Comparison of ENCODE assay signal across 23 cellular contexts in the genomic region with DNA sequence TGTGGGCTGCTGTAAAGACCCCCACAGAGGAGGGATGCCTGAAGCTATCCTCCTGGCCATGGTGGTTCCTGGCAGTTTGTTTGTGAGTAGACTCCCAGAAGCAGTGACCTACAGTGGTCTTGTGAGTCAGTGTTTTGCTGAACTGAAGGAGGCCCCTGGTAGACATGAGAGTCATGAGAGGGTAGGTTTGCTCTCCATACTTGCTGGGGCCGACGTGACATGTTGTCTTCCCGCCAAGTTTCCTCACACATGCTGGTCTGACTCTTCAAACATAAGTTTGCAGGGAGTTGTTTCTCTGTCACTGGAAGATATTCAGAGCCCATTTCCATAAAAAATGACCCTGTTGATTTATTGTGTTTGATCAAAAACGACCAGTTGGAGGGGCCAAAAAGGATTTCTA.
"Had no signal": no experiment of that assay in that cellular context is flagged by ENCODE, and none has a peak within 500 bp of the region (broad histone marks: within the 10 kb centered on the region; RNA-seq: fewer than 3 reads in every experiment).

No MANE protein-coding gene starts in this region.

- H3K27me3 Mint-ChIP-seq: dendritic cell treated with granulocyte-macrophage colony-stimulating factor and Interleukin-4, amounts not matched to agents 40 ng/mL and 50 ng/mL, for 4 days had no signal

- DNase-seq: effector memory CD8-positive, alpha-beta T cell; esophagus squamous epithelium; heart left ventricle; hippocampal formation; mammary epithelial cell; natural killer cell; occipital lobe; posterior cingulate gyrus; right cardiac atrium; stimulated activated CD4-positive, alpha-beta T cell treated with anti-CD3 and anti-CD28 coated beads, Interleukin-2, amount 100 ng/mL, for 48 hours; stimulated activated CD8-positive, alpha-beta memory T cell treated with anti-CD3 and anti-CD28 coated beads, Interleukin-4, amount 100 ng/mL, for 48 hours; stimulated activated naive CD8-positive, alpha-beta T cell treated with anti-CD3 and anti-CD28 coated beads, Interleukin-15, Interleukin-2, amounts not matched to agents 100 U/mL and 50 U/mL, for 24 hours; thyroid gland; upper lobe of right lung had no signal

- FAIRE-seq: colon, frontal cortex, islet of Langerhans had no signal

- H3K36me3 ChIP-seq: cardiac muscle cell, esophagus squamous epithelium, heart left ventricle, suprapubic skin, thyroid gland, upper lobe of right lung had no signal

- H3K4me3 ChIP-seq: cardiac muscle cell, esophagus squamous epithelium, heart left ventricle, smooth muscle cell, suprapubic skin, thyroid gland, upper lobe of right lung had no signal

- H3K27ac Mint-ChIP-seq: dendritic cell treated with granulocyte-macrophage colony-stimulating factor and Interleukin-4, amounts not matched to agents 40 ng/mL and 50 ng/mL, for 4 days; effector memory CD8-positive, alpha-beta T cell; mesothelial cell of epicardium; natural killer cell; stimulated activated effector memory CD8-positive, alpha-beta T cell treated with anti-CD3 and anti-CD28 coated beads, Interleukin-12 subunit alpha, Interleukin-12 subunit beta, amount 100 ng/mL, for 72 hours had no signal

- H3K27me3 ChIP-seq: cardiac muscle cell, esophagus squamous epithelium, suprapubic skin, thyroid gland, upper lobe of right lung had no signal

- H3K4me2 ChIP-seq: smooth muscle cell had no signal

- H3K36me3 Mint-ChIP-seq: mesothelial cell of epicardium; natural killer cell; stimulated activated effector memory CD8-positive, alpha-beta T cell treated with anti-CD3 and anti-CD28 coated beads, Interleukin-12 subunit alpha, Interleukin-12 subunit beta, amount 100 ng/mL, for 72 hours had no signal

- H3K9me3 Mint-ChIP-seq: dendritic cell treated with granulocyte-macrophage colony-stimulating factor and Interleukin-4, amounts not matched to agents 40 ng/mL and 50 ng/mL, for 4 days; effector memory CD8-positive, alpha-beta T cell; mesothelial cell of epicardium; natural killer cell; stimulated activated effector memory CD8-positive, alpha-beta T cell treated with anti-CD3 and anti-CD28 coated beads, Interleukin-12 subunit alpha, Interleukin-12 subunit beta, amount 100 ng/mL, for 72 hours had no signal

- H3K9me3 ChIP-seq: esophagus squamous epithelium, heart left ventricle, suprapubic skin, thyroid gland, upper lobe of right lung had no signal

- H3K27ac ChIP-seq: cardiac muscle cell, esophagus squamous epithelium, heart left ventricle, suprapubic skin, thyroid gland, upper lobe of right lung had no signal

- H3K4me3 Mint-ChIP-seq: dendritic cell treated with granulocyte-macrophage colony-stimulating factor and Interleukin-4, amounts not matched to agents 40 ng/mL and 50 ng/mL, for 4 days; effector memory CD8-positive, alpha-beta T cell; mesothelial cell of epicardium; natural killer cell; stimulated activated effector memory CD8-positive, alpha-beta T cell treated with anti-CD3 and anti-CD28 coated beads, Interleukin-12 subunit alpha, Interleukin-12 subunit beta, amount 100 ng/mL, for 72 hours had no signal

- H3K4me1 Mint-ChIP-seq: natural killer cell; stimulated activated effector memory CD8-positive, alpha-beta T cell treated with anti-CD3 and anti-CD28 coated beads, Interleukin-12 subunit alpha, Interleukin-12 subunit beta, amount 100 ng/mL, for 72 hours had no signal

- H3K4me1 ChIP-seq: esophagus squamous epithelium, suprapubic skin, upper lobe of right lung had no signal
